12 cellular contexts compared by ENCODE assay signal in the genomic region with DNA sequence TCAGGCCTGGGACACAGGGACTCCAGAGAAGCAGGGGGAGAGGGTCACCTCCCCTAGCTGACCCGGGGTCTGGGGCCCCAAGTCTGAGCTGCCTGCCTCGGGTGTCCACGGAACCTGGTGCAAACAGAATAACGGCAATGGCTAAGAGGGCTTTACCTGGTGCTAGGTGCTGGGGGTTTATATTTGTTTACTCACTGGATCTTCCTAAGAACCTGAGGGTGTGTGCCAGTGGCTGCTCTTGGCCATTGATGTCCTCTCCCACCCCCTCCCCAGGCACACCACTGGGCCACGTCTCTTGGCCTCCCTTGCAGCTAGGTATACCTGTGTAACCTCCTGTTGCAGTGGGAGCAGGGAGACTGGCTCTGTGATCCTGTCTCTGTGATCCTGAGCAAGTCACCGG.
DNase-seq lines count a peak whose midpoint lies in the region; ATAC-seq, FAIRE-seq and TF ChIP-seq lines count a peak whose summit lies in the region.
"Had no signal": no experiment of that assay in that cellular context is flagged by ENCODE, and none has a peak within 500 bp of the region (broad histone marks: within the 10 kb centered on the region; RNA-seq: fewer than 3 reads in every experiment).

No MANE protein-coding gene starts in this region.

- TF ChIP-seq POLR2A in breast epithelium (IDR thresholded peaks at IDR 0.05) (no peak), suprapubic skin (IDR thresholded peaks at IDR 0.05) (no peak)

- no peak for TF ChIP-seq EP300 in suprapubic skin (IDR thresholded peaks at IDR 0.05)

- TF ChIP-seq CTCF in mammary epithelial cell (conservative IDR thresholded peaks at IDR 0.05 in 1 of 2, IDR thresholded peaks at IDR 0.05 in 1 of 2; ENCODE audit: extremely low read depth in 1 of 2, insufficient read depth in 1 of 2, low read depth in 1 of 2, low read length in 2 of 2) (no peak), breast epithelium (IDR thresholded peaks at IDR 0.05) (no peak), brain (conservative IDR thresholded peaks at IDR 0.05) (no peak), kidney (IDR thresholded peaks at IDR 0.05; ENCODE audit: borderline replicate concordance, extremely low read depth, insufficient read depth) (no peak), suprapubic skin (IDR thresholded peaks at IDR 0.05) (no peak)

- WGBS in mammary epithelial cell (ENCODE audit: low coverage, missing lambda C conversion rate), result 96% methylated on average over 5 of the region's 6 CpGs
- WGBS in suprapubic skin, result 96% methylated on average over 4 of the region's 6 CpGs

- H3K27ac Mint-ChIP-seq in brain, result peak overlapping the region in 3 of 5 experiments; percentile 32 to 74 (median 42)
- H3K27ac Mint-ChIP-seq: CD4-positive, CD25-positive, alpha-beta regulatory T cell had no signal

- CTCF ChIA-PET in mammary epithelial cell (lab: Charles Lee; ENCODE audit: low non-redundant PET), result no interaction called here

- H3K27me3 Mint-ChIP-seq in brain, result peaks cover 12% of the 10 kb centered on the region

- H3K36me3 ChIP-seq in mammary epithelial cell (ENCODE audit: insufficient read depth, low read length) (no peaks in the 10 kb centered on the region), breast epithelium (no peaks in the 10 kb centered on the region), kidney (ENCODE audit: control insufficient read depth in 1 of 2, insufficient read depth in 2 of 2, low read length in 2 of 2) (no peaks in the 10 kb centered on the region), suprapubic skin (no peaks in the 10 kb centered on the region)
- H3K36me3 ChIP-seq: BLaER1 treated with 17β-estradiol and CSF1 and Interleukin-3, amounts not matched to agents 10 nM and 100 nM had no signal

- no peak overlapping the region for H3K4me3 ChIP-seq in mammary epithelial cell (replicated peaks in 1 of 3; ENCODE audit: insufficient read depth in 1 of 3, low read depth in 2 of 3, low read length in 3 of 3)
- no peak overlapping the region for H3K4me3 ChIP-seq in breast epithelium
- no peak overlapping the region for H3K4me3 ChIP-seq in kidney (ENCODE audit: low read length in 2 of 2)
- H3K4me3 ChIP-seq in suprapubic skin, result no peak overlapping the region
- H3K4me3 ChIP-seq: BLaER1 treated with 17β-estradiol and CSF1 and Interleukin-3, amounts not matched to agents 10 nM and 100 nM had no signal

- no peak overlapping the region for H2AFZ ChIP-seq in mammary epithelial cell (ENCODE audit: low read depth, low read length)

- intact Hi-C loops in mammary epithelial cell (cut with micrococcal nuclease), result loop anchor here (5.0 kb wide), 1 partner anchor 249 kb away; a partner anchor contains a TSS
- intact Hi-C loops in breast epithelium (cut with DNase I; ENCODE audit: low total_unique reads), result no loop called here
- intact Hi-C loops in kidney (cut with DNase I), result no loop called here

- H3K9me3 Mint-ChIP-seq in brain, result peaks cover 0 to 13% (median 8%) of the 10 kb centered on the region in 5 experiments

- H3K27me3 ChIP-seq in mammary epithelial cell (ENCODE audit: insufficient read depth, low read length) (no peaks in the 10 kb centered on the region), breast epithelium (no peaks in the 10 kb centered on the region), suprapubic skin (peaks cover 5% of the 10 kb centered on the region)
- H3K27me3 ChIP-seq: BLaER1 treated with 17β-estradiol and CSF1 and Interleukin-3, amounts not matched to agents 10 nM and 100 nM had no signal

- BruUV-seq in mammary epithelial cell (replicated peaks; lab: Mats Ljungman, UMichigan), result no TSS peak

- H3K4me1 Mint-ChIP-seq in brain, result peaks cover 47% of the 10 kb centered on the region

- in situ Hi-C loops in mammary epithelial cell (cut with MboI; ENCODE audit: low sequenced_read_pairs in 2 of 2), result no loop called here

- no peak for ATAC-seq in GM18907 (IDR thresholded peaks at IDR 0.05; ENCODE audit: unreplicated experiment)

- no peak overlapping the region for H3K9ac ChIP-seq in mammary epithelial cell (ENCODE audit: insufficient read depth, low read length)
- H3K9ac ChIP-seq in kidney (ENCODE audit: low read length in 2 of 2), result no peak overlapping the region
- H3K9ac ChIP-seq: BLaER1 treated with 17β-estradiol and CSF1 and Interleukin-3, amounts not matched to agents 10 nM and 100 nM had no signal

- peak overlapping the region; percentile 37 for H3K4me2 ChIP-seq in mammary epithelial cell (ENCODE audit: insufficient read depth, low read depth, low read length)
- H3K4me2 ChIP-seq: BLaER1 treated with 17β-estradiol and CSF1 and Interleukin-3, amounts not matched to agents 10 nM and 100 nM had no signal

- H3K79me2 ChIP-seq in mammary epithelial cell (ENCODE audit: insufficient read depth, low read length), result no peaks in the 10 kb centered on the region

- H3K27ac ChIP-seq in mammary epithelial cell (ENCODE audit: insufficient read depth, low read depth, low read length), result no peak overlapping the region
- no peak overlapping the region for H3K27ac ChIP-seq in breast epithelium
- H3K27ac ChIP-seq in kidney (ENCODE audit: low read depth in 2 of 2, low read length in 2 of 2), result no peak overlapping the region
- H3K27ac ChIP-seq in suprapubic skin, result no peak overlapping the region
- H3K27ac ChIP-seq: BLaER1 treated with 17β-estradiol and CSF1 and Interleukin-3, amounts not matched to agents 10 nM and 100 nM; HL-60 had no signal

- no peak for FAIRE-seq in kidney (lab: Jason Lieb, UNC)

- no peaks in the 10 kb centered on the region for H3K9me3 ChIP-seq in mammary epithelial cell (replicated peaks; ENCODE audit: insufficient read depth, low read length)
- no peaks in the 10 kb centered on the region for H3K9me3 ChIP-seq in breast epithelium
- H3K9me3 ChIP-seq in kidney (ENCODE audit: control insufficient read depth in 1 of 2, low read length in 2 of 2), result no peaks in the 10 kb centered on the region
- no peaks in the 10 kb centered on the region for H3K9me3 ChIP-seq in suprapubic skin

- H4K20me1 ChIP-seq in mammary epithelial cell (ENCODE audit: insufficient read depth, low read length), result no peaks in the 10 kb centered on the region

- no peaks in the 10 kb centered on the region for H3K36me3 Mint-ChIP-seq in brain
- H3K36me3 Mint-ChIP-seq: CD4-positive, CD25-positive, alpha-beta regulatory T cell had no signal

- DNase-seq in mammary epithelial cell, result no peak
- DNase-seq in breast epithelium (ENCODE audit: low spot score in 2 of 2), result no peak
- peak; percentile 29 for DNase-seq in kidney
- DNase-seq in suprapubic skin (ENCODE audit: low spot score in 2 of 2), result peak; percentile 14 to 49
- no peak for DNase-seq in stimulated activated CD4-positive, alpha-beta T cell treated with anti-CD3 and anti-CD28 coated beads, Interleukin-2, amount 100 ng/mL, for 24 hours
- no peak for DNase-seq in NCI-H1092 treated with DMSO at 0.1 percent for 48 hours (lab: John Stamatoyannopoulos, UW)
- DNase-seq: ACHN; CD4-positive, CD25-positive, alpha-beta regulatory T cell had no signal

- H3K4me3 Mint-ChIP-seq in brain, result no peak overlapping the region
- H3K4me3 Mint-ChIP-seq: CD4-positive, CD25-positive, alpha-beta regulatory T cell had no signal

- H3K4me1 ChIP-seq in mammary epithelial cell (ENCODE audit: insufficient read depth, low read length) (peaks cover 27% of the 10 kb centered on the region), breast epithelium (no peaks in the 10 kb centered on the region), kidney (ENCODE audit: control insufficient read depth in 1 of 2, insufficient read depth in 1 of 2, low read depth in 1 of 2, low read length in 2 of 2) (peaks cover 0 to 4% of the 10 kb centered on the region in 2 donors), suprapubic skin (peaks cover 19% of the 10 kb centered on the region)

- dilution Hi-C loops in mammary epithelial cell (cut with HindIII; ENCODE audit: low sequenced_read_pairs), result no loop called here

Comparison
In these comparisons a context has a peak if more than half of its experiments do, and no peak if none do; other contexts are left out.
1. DNase-seq: peak in kidney (single experiment) and suprapubic skin (2 of 2); none in mammary epithelial cell (single experiment), breast epithelium (0 of 2), stimulated activated CD4-positive, alpha-beta T cell treated with anti-CD3 and anti-CD28 coated beads, Interleukin-2, amount 100 ng/mL, for 24 hours (0 of 2) and NCI-H1092 treated with DMSO at 0.1 percent for 48 hours (single experiment).